8 cellular contexts compared by ENCODE assay signal in genomic region chr12:52879394-52880351, GRCh38. TPM values are rescaled to one million over a fixed set of nuclear protein-coding genes. Genes with fewer than 3 reads are reported as not detected.
DNase-seq lines count a peak whose midpoint lies in the region; ATAC-seq and TF ChIP-seq lines count a peak whose summit lies in the region.

No MANE protein-coding gene starts in this region.

- peaks cover 28% of the 10 kb centered on the region for H3K4me1 ChIP-seq in PC-3 (ENCODE audit: insufficient read depth, low read length)

- H3K27ac ChIP-seq in PC-3 (ENCODE audit: low read length): peak overlapping the region; percentile 52

- H3K4me2 ChIP-seq in PC-3 (ENCODE audit: low read length): peak overlapping the region; percentile 77

- peak; percentile 94 for TF ChIP-seq CTCF in GM12864 (IDR thresholded peaks at IDR 0.05; ENCODE audit: low read depth, low read length, missing control alignments)
- peak; percentile 71 for TF ChIP-seq CTCF in PC-3 (conservative IDR thresholded peaks at IDR 0.05; ENCODE audit: low read depth, low read length)
- TF ChIP-seq CTCF in epithelial cell of proximal tubule (conservative IDR thresholded peaks at IDR 0.05; ENCODE audit: low read depth, low read length): peak; percentile 82

- intact Hi-C loops in PC-3 (cut with micrococcal nuclease): loop anchor here (1.0 to 5.0 kb wide), 4 partner anchors 296 to 742 kb away; no protein-coding TSS in a partner anchor

- H3K27me3 ChIP-seq in PC-3 (ENCODE audit: low read length): no peaks in the 10 kb centered on the region

- H3K9ac ChIP-seq in PC-3 (ENCODE audit: low read length): peak overlapping the region; percentile 57

- CTCF ChIA-PET in PC-3 (lab: Charles Lee): interaction anchor here (0.5 to 2.0 kb wide), 13 partner anchors 9 to 856 kb away, joined by 3 to 18 read pairs (median 3); partner anchors contain the start of gene KRT8

- no TSS peak for BruUV-seq in PC-3 (replicated peaks; lab: Mats Ljungman, UMichigan)

- H3K9me2 ChIP-seq in PC-3 (replicated peaks; ENCODE audit: low read length): no peaks in the 10 kb centered on the region

- H3K9me3 ChIP-seq in PC-3 (ENCODE audit: low read length): no peaks in the 10 kb centered on the region

- no peaks in the 10 kb centered on the region for H3F3A ChIP-seq in PC-3 (ENCODE audit: low read length, unreplicated experiment)

- no peaks in the 10 kb centered on the region for H3K36me3 ChIP-seq in PC-3 (ENCODE audit: low read depth, low read length)

- no peak for DNase-seq in GM12864 (ENCODE audit: low read depth)
- peak; percentile 81 for DNase-seq in KBM-7
- peak; percentile 94 for DNase-seq in PC-3
- peak; percentile 81 for DNase-seq in activated T-cell treated with anti-CD3 and anti-CD28 coated beads, Interleukin-2, amount 50 U/mL, for 1 hour
- DNase-seq in epithelial cell of proximal tubule (ENCODE audit: low read depth): no peak
- peak; percentile 85 for DNase-seq in mucosa of gallbladder (ENCODE audit: low spot score)
- peak; percentile 61 for DNase-seq in stimulated activated CD8-positive, alpha-beta memory T cell treated with anti-CD3 and anti-CD28 coated beads, Interleukin-4, amount 100 ng/mL, for 24 hours (ENCODE audit: low read depth)
- DNase-seq in HPDE6-E6E7 (ENCODE audit: extremely low spot score): no peak

- POLR2A ChIA-PET in PC-3 (lab: Charles Lee; ENCODE audit: unreplicated experiment): interaction anchor here (0.6 kb wide), 3 partner anchors 53 to 439 kb away, joined by 3 to 4 read pairs (median 4); no protein-coding TSS in a partner anchor

- in situ Hi-C loops in KBM-7 (cut with MboI; ENCODE audit: low pct_unique_long_range_greater_than_20kb, low sequenced_read_pairs): loop anchor here (10.0 kb wide), 4 partner anchors 105 to 725 kb away; no protein-coding TSS in a partner anchor

- peak overlapping the region; percentile 78 for H2AFZ ChIP-seq in PC-3 (ENCODE audit: low read length)

- no peaks in the 10 kb centered on the region for H4K20me1 ChIP-seq in PC-3 (ENCODE audit: low read length)

- peak; percentile 82 for ATAC-seq in PC-3

- H3K4me3 ChIP-seq in GM12864 (ENCODE audit: low read depth, low read length): no peak overlapping the region
- peak overlapping the region; percentile 54 for H3K4me3 ChIP-seq in PC-3 (ENCODE audit: low read length)
- H3K4me3 ChIP-seq in epithelial cell of proximal tubule (ENCODE audit: low read depth, low read length): peak overlapping the region; percentile 37

- H3K79me2 ChIP-seq in PC-3 (ENCODE audit: low read length): no peaks in the 10 kb centered on the region

RNA-seq across cellular contexts. Expression of gene KRT8, which starts 25.2 kb away (rescaled TPM):
- total RNA-seq in PC-3 (2014; rRNA removed) (719 and 1,028 TPM in 2 replicates), epithelial cell of proximal tubule (1,207 and 1,417 TPM in 2 replicates), mucosa of gallbladder (1,446 TPM)

RNA-seq across cellular contexts. Expression of gene KRT78, which starts 30.9 kb away (rescaled TPM):
- total RNA-seq in PC-3 (2014; rRNA removed) (0.12 and 0.15 TPM in 2 replicates), epithelial cell of proximal tubule (not detected in 2 replicates), mucosa of gallbladder (not detected)

RNA-seq across cellular contexts. Expression of gene KRT79, which starts 45.6 kb away (rescaled TPM):
- total RNA-seq in PC-3 (2014; rRNA removed) (0.46 TPM in 1 of 2 replicates, not detected in the other), epithelial cell of proximal tubule (0.07 TPM in 1 of 2 replicates, not detected in the other), mucosa of gallbladder (not detected)

Comparison
In these comparisons a context has a peak if more than half of its experiments do, and no peak if none do; other contexts are left out.
1. DNase-seq: peak in KBM-7 (single experiment), PC-3 (single experiment), activated T-cell treated with anti-CD3 and anti-CD28 coated beads, Interleukin-2, amount 50 U/mL, for 1 hour (single experiment), mucosa of gallbladder (single experiment) and stimulated activated CD8-positive, alpha-beta memory T cell treated with anti-CD3 and anti-CD28 coated beads, Interleukin-4, amount 100 ng/mL, for 24 hours (single experiment); none in GM12864 (single experiment), epithelial cell of proximal tubule (single experiment) and HPDE6-E6E7 (single experiment).
2. Peak in every context shown above with its lines, with median percentiles within 50 percentile points of each other: CTCF ChIP-seq.